ENCODE assay signal across 19 cellular contexts in the genomic region with DNA sequence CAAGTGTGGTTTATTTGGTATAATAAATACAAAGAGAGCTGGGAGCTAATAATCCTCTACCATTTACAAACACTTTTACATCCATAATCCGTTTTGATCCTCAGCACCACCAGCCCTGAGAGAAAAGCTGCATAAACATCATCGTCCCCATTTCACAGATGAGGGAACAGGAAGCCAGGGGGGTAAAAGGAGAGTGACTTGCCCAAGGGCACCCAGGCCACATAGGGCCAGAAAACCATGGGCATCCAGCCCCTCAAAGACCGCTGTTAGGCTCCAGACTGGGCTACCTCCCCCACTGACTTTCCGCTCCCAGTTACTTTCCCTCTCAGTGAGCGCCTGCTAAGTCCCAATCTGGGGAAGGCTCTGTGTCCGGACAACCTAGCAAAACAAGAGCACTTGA.
"Had no signal": no experiment of that assay in that cellular context is flagged by ENCODE, and none has a peak within 500 bp of the region (broad histone marks: within the 10 kb centered on the region; RNA-seq: fewer than 3 reads in every experiment).

No MANE protein-coding gene starts in this region.

- FAIRE-seq: endometrium, frontal cortex, islet of Langerhans, small intestine had no signal

- DNase-seq: colonic mucosa; dermis blood vessel endothelial cell; heart right ventricle; kidney glomerular epithelial cell; mucosa of descending colon; psoas muscle; retina; small intestine; stimulated activated CD4-positive, alpha-beta T cell treated with anti-CD3 and anti-CD28 coated beads, Interleukin-12 subunit alpha, Interleukin-12 subunit beta, amount 100 ng/mL, for 4 hours; stimulated activated naive CD8-positive, alpha-beta T cell treated with anti-CD3 and anti-CD28 coated beads, Interleukin-15, Interleukin-2, amounts not matched to agents 100 U/mL and 50 U/mL, for 24 hours; tibial artery; upper lobe of right lung had no signal

- H3K27ac ChIP-seq: colonic mucosa, psoas muscle, tibial artery, upper lobe of right lung, vagina had no signal

- H3K4me3 ChIP-seq: colonic mucosa, heart right ventricle, mucosa of descending colon, psoas muscle, tibial artery, upper lobe of right lung, vagina had no signal

- H3K4me3 Mint-ChIP-seq: natural killer cell treated with Interleukin-12 subunit alpha and Interleukin-12 subunit beta and Interleukin-15 and Interleukin-18, amount 100 ng/mL, for 72 hours had no signal

- H3K9me3 Mint-ChIP-seq: natural killer cell treated with Interleukin-12 subunit alpha and Interleukin-12 subunit beta and Interleukin-15 and Interleukin-18, amount 100 ng/mL, for 72 hours had no signal

- H3K27me3 ChIP-seq: colonic mucosa, vagina had no signal

- H3K36me3 ChIP-seq: colonic mucosa, heart right ventricle, tibial artery, upper lobe of right lung, vagina had no signal

- H3K36me3 Mint-ChIP-seq: natural killer cell treated with Interleukin-12 subunit alpha and Interleukin-12 subunit beta and Interleukin-15 and Interleukin-18, amount 100 ng/mL, for 72 hours had no signal

- ATAC-seq: esophagus mucosa; mucosa of descending colon; natural killer cell treated with Interleukin-12 subunit alpha and Interleukin-12 subunit beta and Interleukin-15 and Interleukin-18, amount 100 ng/mL, for 72 hours; psoas muscle; sciatic nerve; stimulated activated naive CD8-positive, alpha-beta T cell treated with anti-CD3 and anti-CD28 coated beads, Interleukin-15, Interleukin-2, amounts not matched to agents 100 U/mL and 50 U/mL, for 24 hours; upper lobe of right lung had no signal

- H3K27ac Mint-ChIP-seq: natural killer cell treated with Interleukin-12 subunit alpha and Interleukin-12 subunit beta and Interleukin-15 and Interleukin-18, amount 100 ng/mL, for 72 hours had no signal

- H3K9me3 ChIP-seq: colonic mucosa, heart right ventricle, mucosa of descending colon, psoas muscle, tibial artery, upper lobe of right lung, vagina had no signal

- H3K4me1 ChIP-seq: colonic mucosa, psoas muscle, upper lobe of right lung had no signal
